ENCODE assay signal across 15 cellular contexts in genomic region chr3:169528289-169528688, GRCh38.
A peak's percentile ranks its signal among the peaks of the same experiment; 100 is the strongest.
DNase-seq lines count a peak whose midpoint lies in the region; FAIRE-seq and TF ChIP-seq lines count a peak whose summit lies in the region.
"Had no signal": no experiment of that assay in that cellular context is flagged by ENCODE, and none has a peak within 500 bp of the region (broad histone marks: within the 10 kb centered on the region; RNA-seq: fewer than 3 reads in every experiment).

No MANE protein-coding gene starts in this region.

- no peaks in the 10 kb centered on the region for H3K9me3 ChIP-seq in astrocyte (ENCODE audit: insufficient read depth, low read depth, low read length)
- H3K9me3 ChIP-seq in fibroblast of lung (ENCODE audit: control insufficient read depth, insufficient read depth, low read depth, low read length) = no peaks in the 10 kb centered on the region
- no peaks in the 10 kb centered on the region for H3K9me3 ChIP-seq in skeletal muscle satellite cell (replicated peaks; ENCODE audit: low read length)
- H3K9me3 ChIP-seq: HAP-1 had no signal

- H4K20me1 ChIP-seq in astrocyte (ENCODE audit: insufficient read depth, low read length) (no peaks in the 10 kb centered on the region), fibroblast of lung (ENCODE audit: control insufficient read depth, extremely low read depth, insufficient read depth, low read length) (no peaks in the 10 kb centered on the region)

- DNase-seq in HT1080 (ENCODE audit: low read depth) = peak; percentile 8
- DNase-seq in astrocyte (ENCODE audit: low read depth) = peak; percentile 55
- DNase-seq in fibroblast of lung (ENCODE audit: low read depth in 2 of 2) = peak; percentile 49 to 60
- no peak for DNase-seq in UCSD-AML1 (lab: John Stamatoyannopoulos, UW; ENCODE audit: unreplicated experiment)
- DNase-seq in NOMO-1 treated with DMSO at 0.1 percent for 48 hours (lab: John Stamatoyannopoulos, UW; ENCODE audit: unreplicated experiment) = no peak
- DNase-seq in G401 (ENCODE audit: low spot score) = no peak
- no peak for DNase-seq in CD14-positive monocyte (ENCODE audit: low spot score)
- DNase-seq: CD8-positive, alpha-beta memory T cell; DMS 273 treated with DMSO at 0.1 percent for 48 hours; NCI-H1048; NCI-H2107; NK-92 treated with Interleukin-12 subunit alpha and Interleukin-12 subunit beta, amount 100 ng/mL, for 24 hours had no signal

- H3K9ac ChIP-seq in astrocyte (ENCODE audit: low read length) (peak overlapping the region; percentile 25), fibroblast of lung (ENCODE audit: insufficient read depth, low read length) (no peak overlapping the region), skeletal muscle satellite cell (ENCODE audit: low read depth, low read length) (no peak overlapping the region)

- H3K36me3 ChIP-seq in astrocyte (ENCODE audit: insufficient read depth, low read length) (no peaks in the 10 kb centered on the region), fibroblast of lung (ENCODE audit: control insufficient read depth, insufficient read depth, low read length) (no peaks in the 10 kb centered on the region), skeletal muscle satellite cell (ENCODE audit: insufficient read depth, low read length) (no peaks in the 10 kb centered on the region)
- H3K36me3 ChIP-seq: HAP-1 had no signal

- intact Hi-C loops in CD14-positive monocyte (cut with micrococcal nuclease) = no loop called here

- H3K27ac ChIP-seq in astrocyte (ENCODE audit: low read depth, low read length) (peak overlapping the region; percentile 28), fibroblast of lung (ENCODE audit: insufficient read depth, low read length) (no peak overlapping the region)

- H3K27me3 ChIP-seq in astrocyte (ENCODE audit: insufficient read depth, low read length) (no peaks in the 10 kb centered on the region), fibroblast of lung (ENCODE audit: control insufficient read depth, insufficient read depth, low read length) (no peaks in the 10 kb centered on the region), skeletal muscle satellite cell (ENCODE audit: control insufficient read depth, insufficient read depth, low read length) (no peaks in the 10 kb centered on the region)

- no peaks in the 10 kb centered on the region for H3K27me3 Mint-ChIP-seq in astrocyte (ENCODE audit: low read depth, unreplicated experiment)
- no peaks in the 10 kb centered on the region for H3K27me3 Mint-ChIP-seq in CD14-positive monocyte (ENCODE audit: low read depth in 3 of 3)

- H3K27ac Mint-ChIP-seq in astrocyte (ENCODE audit: unreplicated experiment) (no peak overlapping the region), CD14-positive monocyte (no peak overlapping the region)
- H3K27ac Mint-ChIP-seq: CD8-positive, alpha-beta memory T cell had no signal

- H3K4me1 Mint-ChIP-seq in astrocyte (ENCODE audit: low read depth, unreplicated experiment) (peaks cover 6% of the 10 kb centered on the region), CD14-positive monocyte (no peaks in the 10 kb centered on the region)
- H3K4me1 Mint-ChIP-seq: CD8-positive, alpha-beta memory T cell had no signal

- H3K9me3 Mint-ChIP-seq in astrocyte (ENCODE audit: unreplicated experiment) (no peaks in the 10 kb centered on the region), CD14-positive monocyte (peaks cover 0 to 2% (median 0%) of the 10 kb centered on the region in 7 donors)
- H3K9me3 Mint-ChIP-seq: CD8-positive, alpha-beta memory T cell had no signal

- in situ Hi-C loops in G401 (cut with HindIII; ENCODE audit: low sequenced_read_pairs) = no loop called here

- no peak for FAIRE-seq in astrocyte (lab: Jason Lieb, UNC)
- FAIRE-seq: K562 had no signal

- TF ChIP-seq CTCF in astrocyte (IDR thresholded peaks at IDR 0.05; ENCODE audit: insufficient read depth, low read depth, low read length) = no peak
- TF ChIP-seq CTCF in fibroblast of lung (conservative IDR thresholded peaks at IDR 0.05 in 1 of 2, IDR thresholded peaks at IDR 0.05 in 1 of 2; ENCODE audit: low read depth in 1 of 2, low read length in 2 of 2) = no peak
- no peak for TF ChIP-seq CTCF in CD14-positive monocyte (IDR thresholded peaks at IDR 0.05)

- H3K36me3 Mint-ChIP-seq in astrocyte (ENCODE audit: low read depth, unreplicated experiment) (no peaks in the 10 kb centered on the region), CD14-positive monocyte (no peaks in the 10 kb centered on the region)
- H3K36me3 Mint-ChIP-seq: CD8-positive, alpha-beta memory T cell had no signal

- H3K4me2 ChIP-seq in astrocyte (ENCODE audit: low read length) (peak overlapping the region; percentile 8), fibroblast of lung (ENCODE audit: extremely low read depth, insufficient read depth, low read length) (peak overlapping the region; percentile 36), skeletal muscle satellite cell (ENCODE audit: low read length) (peak overlapping the region; percentile 26)

- H3K4me3 Mint-ChIP-seq in astrocyte (ENCODE audit: unreplicated experiment) (no peak overlapping the region), CD14-positive monocyte (no peak overlapping the region)
- H3K4me3 Mint-ChIP-seq: CD8-positive, alpha-beta memory T cell had no signal

- H2AFZ ChIP-seq in astrocyte (ENCODE audit: low read depth, low read length) (no peak overlapping the region), fibroblast of lung (ENCODE audit: low read length) (no peak overlapping the region)

- no peak overlapping the region for H3K4me3 ChIP-seq in astrocyte (ENCODE audit: insufficient read depth, low read depth, low read length)
- H3K4me3 ChIP-seq in fibroblast of lung (replicated peaks in 1 of 4; ENCODE audit: control extremely low read depth in 1 of 4, insufficient read depth in 1 of 4, low read depth in 3 of 4, low read length in 4 of 4) = no peak overlapping the region
- H3K4me3 ChIP-seq in skeletal muscle satellite cell (ENCODE audit: low read length) = no peak overlapping the region
- H3K4me3 ChIP-seq: HAP-1, K562 had no signal

- H3K4me1 ChIP-seq in astrocyte (ENCODE audit: insufficient read depth, low read length) (peaks cover 17% of the 10 kb centered on the region), fibroblast of lung (ENCODE audit: control insufficient read depth, extremely low read depth, insufficient read depth, low read length) (no peaks in the 10 kb centered on the region), skeletal muscle satellite cell (ENCODE audit: control insufficient read depth, insufficient read depth, low read length) (peaks cover 26% of the 10 kb centered on the region)

- H3K79me2 ChIP-seq in astrocyte (ENCODE audit: insufficient read depth, low read length) (no peaks in the 10 kb centered on the region), fibroblast of lung (ENCODE audit: control insufficient read depth, insufficient read depth, low read length) (no peaks in the 10 kb centered on the region)

Comparison
In these comparisons a context has a peak if more than half of its experiments do, and no peak if none do; other contexts are left out.
1. DNase-seq: peak in HT1080 (single experiment), astrocyte (single experiment) and fibroblast of lung (2 of 2); none in UCSD-AML1 (single experiment), NOMO-1 treated with DMSO at 0.1 percent for 48 hours (single experiment), G401 (single experiment) and CD14-positive monocyte (single experiment).
2. Peak in every context shown above with its lines, with median percentiles within 50 percentile points of each other: H3K4me2 ChIP-seq.